In genomic region chr12:65106948-65107347, GRCh38 we compare ENCODE assay signal across 13 cellular contexts. TPM values are rescaled to one million over a fixed set of nuclear protein-coding genes. Genes with fewer than 3 reads are reported as not detected.
DNase-seq lines count a peak whose midpoint lies in the region; ATAC-seq and TF ChIP-seq lines count a peak whose summit lies in the region.
"Had no signal": no experiment of that assay in that cellular context is flagged by ENCODE, and none has a peak within 500 bp of the region (broad histone marks: within the 10 kb centered on the region; RNA-seq: fewer than 3 reads in every experiment).

No MANE protein-coding gene starts in this region.

- no peak for TF ChIP-seq EP300 in neural cell (conservative IDR thresholded peaks at IDR 0.05; ENCODE audit: poor library complexity, severe bottlenecking)

- H4K20me1 ChIP-seq in neural cell (ENCODE audit: insufficient read depth): no peaks in the 10 kb centered on the region

- H3K4me1 Mint-ChIP-seq in activated naive CD4-positive, alpha-beta T cell treated with anti-CD3 and anti-CD28 coated beads, Interleukin-2, amount 10 ng/mL, durations not matched to agents 7 days and 5 days: no peaks in the 10 kb centered on the region

- TF ChIP-seq POLR2A in breast epithelium (IDR thresholded peaks at IDR 0.05): no peak

- H3F3A ChIP-seq in neural cell (ENCODE audit: insufficient read depth, low read length, poor library complexity, severe bottlenecking): no peaks in the 10 kb centered on the region

- H3K9ac ChIP-seq in neural cell (ENCODE audit: low read length): no peak overlapping the region

- H3K4me1 ChIP-seq in HEK293 (ENCODE audit: control insufficient read depth, insufficient read depth, low read length) (no peaks in the 10 kb centered on the region), breast epithelium (no peaks in the 10 kb centered on the region)

- no peaks in the 10 kb centered on the region for H3K36me3 ChIP-seq in HEK293 (ENCODE audit: control insufficient read depth in 2 of 2, insufficient read depth in 1 of 2, low read length in 2 of 2)
- no peaks in the 10 kb centered on the region for H3K36me3 ChIP-seq in breast epithelium
- H3K36me3 ChIP-seq in neural cell (ENCODE audit: insufficient read depth, low read length): no peaks in the 10 kb centered on the region

- POLR2A ChIA-PET in HEK293 (lab: Yijun Ruan, JAX): no interaction called here

- no peak for ATAC-seq in left lobe of liver

- H3K27me3 Mint-ChIP-seq in activated naive CD4-positive, alpha-beta T cell treated with anti-CD3 and anti-CD28 coated beads, Interleukin-2, amount 10 ng/mL, durations not matched to agents 7 days and 5 days: peaks cover 12% of the 10 kb centered on the region

- TF ChIP-seq CTCF in HEK293 (tag by site-specific recombination; IDR thresholded peaks at IDR 0.05) (no peak), breast epithelium (IDR thresholded peaks at IDR 0.05) (peak in 2 of 3 donors; percentile 32 to 36), neural cell (IDR thresholded peaks at IDR 0.05; ENCODE audit: poor library complexity, severe bottlenecking) (peak; percentile 60)

- no peak overlapping the region for H2AFZ ChIP-seq in neural cell (ENCODE audit: low read depth, low read length)

- DNase-seq in DMS 273 (lab: John Stamatoyannopoulos, UW; ENCODE audit: unreplicated experiment) (peak; percentile 10), DMS 273 treated with DMSO at 0.1 percent for 48 hours (lab: John Stamatoyannopoulos, UW) (no peak), breast epithelium (ENCODE audit: low spot score in 2 of 2) (no peak), NOMO-1 treated with dmso at 0.1 percent for 144 hours (lab: John Stamatoyannopoulos, UW; ENCODE audit: unreplicated experiment) (no peak), left lobe of liver (ENCODE audit: low spot score) (no peak)
- no peak for DNase-seq in activated naive CD4-positive, alpha-beta T cell treated with anti-CD3 and anti-CD28 coated beads, Interleukin-2, amount 10 ng/mL, durations not matched to agents 7 days and 5 days
- DNase-seq: activated gamma-delta T cell treated with Interleukin-2 at 50 U/mL for 16 hours; head of caudate nucleus; NCI-H1417 treated with DMSO at 0.1 percent for 48 hours; stimulated activated naive CD4-positive, alpha-beta T cell had no signal

- H3K4me3 ChIP-seq in HEK293 (ENCODE audit: low read depth, low read length) (no peak overlapping the region), breast epithelium (no peak overlapping the region), neural cell (ENCODE audit: low read length) (no peak overlapping the region)

- H3K9me2 ChIP-seq in neural cell (ENCODE audit: insufficient read depth, low read length): no peaks in the 10 kb centered on the region

- H3K27me3 ChIP-seq in breast epithelium: no peaks in the 10 kb centered on the region
- H3K27me3 ChIP-seq in neural cell (ENCODE audit: insufficient read depth, low read depth, low read length): no peaks in the 10 kb centered on the region

- intact Hi-C loops in breast epithelium (cut with DNase I; ENCODE audit: low total_unique reads): no loop called here

- no peaks in the 10 kb centered on the region for H3K36me3 Mint-ChIP-seq in activated naive CD4-positive, alpha-beta T cell treated with anti-CD3 and anti-CD28 coated beads, Interleukin-2, amount 10 ng/mL, durations not matched to agents 7 days and 5 days

- H3K27ac Mint-ChIP-seq in activated naive CD4-positive, alpha-beta T cell treated with anti-CD3 and anti-CD28 coated beads, Interleukin-2, amount 10 ng/mL, durations not matched to agents 7 days and 5 days: no peak overlapping the region

- CTCF ChIA-PET in HEK293 (lab: Yijun Ruan, JAX): interaction anchor here (0.6 to 1.7 kb wide), 17 partner anchors 9 to 311 kb away, joined by 3 to 13 read pairs (median 4); partner anchors contain the start of gene WIF1
- CTCF ChIA-PET in activated naive CD4-positive, alpha-beta T cell treated with anti-CD3 and anti-CD28 coated beads, Interleukin-2, amount 10 ng/mL, durations not matched to agents 7 days and 5 days (lab: Charles Lee): interaction anchor here (0.7 to 1.5 kb wide), 6 partner anchors 41 to 311 kb away, joined by 3 to 7 read pairs (median 4); no protein-coding TSS in a partner anchor

- H3K9me3 ChIP-seq in HEK293 (ENCODE audit: control insufficient read depth, insufficient read depth, low read depth, low read length) (no peaks in the 10 kb centered on the region), breast epithelium (no peaks in the 10 kb centered on the region), neural cell (ENCODE audit: low read length) (no peaks in the 10 kb centered on the region)

- no peaks in the 10 kb centered on the region for H3K9me3 Mint-ChIP-seq in activated naive CD4-positive, alpha-beta T cell treated with anti-CD3 and anti-CD28 coated beads, Interleukin-2, amount 10 ng/mL, durations not matched to agents 7 days and 5 days

- no peak overlapping the region for H3K4me2 ChIP-seq in neural cell (ENCODE audit: low read length)

- H3K27ac ChIP-seq in HEK293 (ENCODE audit: extremely low read depth, low read depth, low read length): no peak overlapping the region
- no peak overlapping the region for H3K27ac ChIP-seq in breast epithelium
- no peak overlapping the region for H3K27ac ChIP-seq in neural cell (ENCODE audit: low read length)

- peak; percentile 38 for TF ChIP-seq RAD21 in neural cell (conservative IDR thresholded peaks at IDR 0.05)

- no peak overlapping the region for H3K4me3 Mint-ChIP-seq in activated naive CD4-positive, alpha-beta T cell treated with anti-CD3 and anti-CD28 coated beads, Interleukin-2, amount 10 ng/mL, durations not matched to agents 7 days and 5 days

- H3K79me2 ChIP-seq in neural cell (replicated peaks; ENCODE audit: insufficient read depth, low read length): no peaks in the 10 kb centered on the region

TF ChIP-seq in HEK293, 187 proteins besides CTCF, POLR2A, EP300 and RAD21:
- TF ChIP-seq OSR2 (tag by site-specific recombination; IDR thresholded peaks at IDR 0.05) (no peak), ZNF76 (tag by site-specific recombination; IDR thresholded peaks at IDR 0.05; ENCODE audit: borderline replicate concordance, low read depth) (no peak), ZNF654 (tag by site-specific recombination; IDR thresholded peaks at IDR 0.05; ENCODE audit: low read depth) (0 out of 2 replicates have a peak, but pooled peaks have one; percentile 5), ZNF548 (tag by site-specific recombination; IDR thresholded peaks at IDR 0.05) (no peak), TRIM28 (IDR thresholded peaks at IDR 0.05; ENCODE audit: borderline replicate concordance, low read length) (no peak), ZNF133 (tag by site-specific recombination; IDR thresholded peaks at IDR 0.05) (no peak)

TF ChIP-seq in neural cell, 6 proteins besides CTCF, POLR2A, EP300 and RAD21:
- TF ChIP-seq MXI1 (conservative IDR thresholded peaks at IDR 0.05; ENCODE audit: poor library complexity, severe bottlenecking): no peak
- TF ChIP-seq REST (IDR thresholded peaks at IDR 0.05; ENCODE audit: borderline replicate concordance): no peak
- peak; percentile 57 for TF ChIP-seq SMC3 (conservative IDR thresholded peaks at IDR 0.05; ENCODE audit: poor library complexity)
- no peak for TF ChIP-seq TAF1 (IDR thresholded peaks at IDR 0.05; ENCODE audit: low read depth)
- no peak for TF ChIP-seq POLR2AphosphoS5 (IDR thresholded peaks at IDR 0.05)
- no peak for TF ChIP-seq EZH2 (IDR thresholded peaks at IDR 0.05; ENCODE audit: borderline replicate concordance, insufficient read depth, low read length, poor library complexity, severe bottlenecking)

RNA-seq across cellular contexts. Expression of gene WIF1, which starts 14.2 kb away (rescaled TPM):
- total RNA-seq in breast epithelium: 10 to 100 TPM in 2 of 3 donors, not detected in 1; 23.4 to 25.9 TPM
- 0.77 and 1.7 TPM in 2 replicates for polyA plus RNA-seq in neural cell
- polyA minus RNA-seq in neural cell: 0.24 and 1.5 TPM in 2 replicates
- total RNA-seq in left lobe of liver: 0.08 TPM
- total RNA-seq: A172 had no signal
